8 cellular contexts compared by ENCODE assay signal in genomic region chr6:138654715-138655634, GRCh38.
DNase-seq lines count a peak whose midpoint lies in the region; ATAC-seq and TF ChIP-seq lines count a peak whose summit lies in the region.

No MANE protein-coding gene starts in this region.

- DNase-seq in RWPE2 (ENCODE audit: low spot score), result no peak
- peak; percentile 29 for DNase-seq in glomerular visceral epithelial cell (ENCODE audit: extremely low spot score)
- DNase-seq in progenitor cell of endocrine pancreas (ENCODE audit: low spot score, unreplicated experiment), result no peak
- no peak for DNase-seq in BE2C
- no peak for DNase-seq in NCI-H774 (lab: John Stamatoyannopoulos, UW)
- DNase-seq in NCI-H1105 (lab: John Stamatoyannopoulos, UW), result no peak

- H3K4me3 ChIP-seq in RWPE2 (ENCODE audit: severe bottlenecking) (no peak overlapping the region), BE2C (ENCODE audit: low read depth, low read length) (no peak overlapping the region)

- no peaks in the 10 kb centered on the region for H3K9me3 Mint-ChIP-seq in progenitor cell of endocrine pancreas (ENCODE audit: low read depth)

- no peak overlapping the region for H3K27ac Mint-ChIP-seq in progenitor cell of endocrine pancreas

- ATAC-seq in GM18870 (IDR thresholded peaks at IDR 0.05; ENCODE audit: unreplicated experiment) (peak; percentile 99), HG02678 (IDR thresholded peaks at IDR 0.05; ENCODE audit: unreplicated experiment) (peak; percentile 99), RWPE2 (ENCODE audit: low read depth) (peak; percentile 96)

- H3K4me1 ChIP-seq in RWPE2 (ENCODE audit: insufficient read depth, poor library complexity, severe bottlenecking), result peaks cover 22% of the 10 kb centered on the region
- H3K4me1 ChIP-seq in BE2C, result no peaks in the 10 kb centered on the region

- peaks cover 2% of the 10 kb centered on the region for H3K4me1 Mint-ChIP-seq in progenitor cell of endocrine pancreas (ENCODE audit: low read depth)

- no peak overlapping the region for H3K4me3 Mint-ChIP-seq in progenitor cell of endocrine pancreas (ENCODE audit: low read depth)

- TF ChIP-seq CTCF in RWPE2 (IDR thresholded peaks at IDR 0.05; ENCODE audit: poor library complexity, severe bottlenecking) (no peak), progenitor cell of endocrine pancreas (IDR thresholded peaks at IDR 0.05; ENCODE audit: unreplicated experiment) (no peak), BE2C (IDR thresholded peaks at IDR 0.05; ENCODE audit: low read depth, low read length) (no peak)

- H3K27ac ChIP-seq in RWPE2 (ENCODE audit: poor library complexity, severe bottlenecking), result peak overlapping the region; percentile 32

- H3K27me3 Mint-ChIP-seq in progenitor cell of endocrine pancreas, result no peaks in the 10 kb centered on the region

- no peaks in the 10 kb centered on the region for H3K36me3 Mint-ChIP-seq in progenitor cell of endocrine pancreas (ENCODE audit: insufficient read depth)

- H3K36me3 ChIP-seq in RWPE2 (ENCODE audit: low read depth) (no peaks in the 10 kb centered on the region), BE2C (no peaks in the 10 kb centered on the region)

- no peaks in the 10 kb centered on the region for H3K27me3 ChIP-seq in RWPE2 (ENCODE audit: insufficient read depth, poor library complexity, severe bottlenecking)
- no peaks in the 10 kb centered on the region for H3K27me3 ChIP-seq in BE2C

- no peaks in the 10 kb centered on the region for H3K9me3 ChIP-seq in RWPE2 (ENCODE audit: severe bottlenecking)
- no peaks in the 10 kb centered on the region for H3K9me3 ChIP-seq in BE2C
